ENCODE assay signal across 42 cellular contexts in genomic region chr7:8411103-8411502, GRCh38. TPM values are rescaled to one million over a fixed set of nuclear protein-coding genes. Genes with fewer than 3 reads are reported as not detected.
"Had no signal": no experiment of that assay in that cellular context is flagged by ENCODE, and none has a peak within 500 bp of the region (broad histone marks: within the 10 kb centered on the region; RNA-seq: fewer than 3 reads in every experiment).

No MANE protein-coding gene starts in this region.

- H3K4me3 ChIP-seq: adrenal gland, ascending aorta, body of pancreas, breast epithelium, cardiac muscle cell had no signal

- FAIRE-seq: astrocyte, bronchial epithelial cell had no signal

- H3K9me3 Mint-ChIP-seq: activated naive CD4-positive, alpha-beta T cell treated with anti-CD3 and anti-CD28 coated beads for 36 hours; activated naive CD4-positive, alpha-beta T cell treated with anti-CD3 and anti-CD28 coated beads, Interleukin-2, amount 10 ng/mL, durations not matched to agents 7 days and 5 days; activated naive CD4-positive, alpha-beta T cell treated with anti-CD3 and anti-CD28 coated beads, Interleukin-2, amount 50 U/mL, for 24 hours; activated naive CD4-positive, alpha-beta T cell treated with anti-CD3 and anti-CD28 coated beads, Interleukin-2, amount 50 U/mL, for 72 hours; activated naive CD8-positive, alpha-beta T cell treated with anti-CD3 and anti-CD28 coated beads for 36 hours; activated naive CD8-positive, alpha-beta T cell treated with anti-CD3 and anti-CD28 coated beads, Interleukin-2, amount 10 ng/mL, durations not matched to agents 7 days and 5 days; activated naive CD8-positive, alpha-beta T cell treated with anti-CD3 and anti-CD28 coated beads, Interleukin-2, amount 50 U/mL, for 24 hours; activated T-cell treated with anti-CD3 and anti-CD28 coated beads, Interleukin-2, amount 50 U/mL, for 24 hours; activated T-cell treated with anti-CD3 and anti-CD28 coated beads, Interleukin-2, amount 50 U/mL, for 4 hours; activated T-cell treated with anti-CD3 and anti-CD28 coated beads, Interleukin-2, amount 50 U/mL, for 72 hours; activated T-helper 1 cell treated with anti-CD3 and anti-CD28 coated beads, Interleukin-12 subunit alpha, Interleukin-12 subunit beta, Interleukin-2, Interleukin-4 antibody, amounts not matched to agents 30 ng/mL and 10 ng/mL and 1 ng/mL, durations not matched to agents 14 hours and 24 hours and 36 hours; activated T-helper 17 cell treated with anti-CD3 and anti-CD28 coated beads, Interleukin-2, amount 50 U/mL, for 72 hours; activated T-helper 2 cell treated with anti-CD3 and anti-CD28 coated beads, Interferon-gamma antibody, Interleukin-2, Interleukin-4, amounts not matched to agents 10 μg/mL and 5 μg/mL and 100 μg/mL, durations not matched to agents 14 hours and 24 hours and 36 hours; central memory CD8-positive, alpha-beta T cell had no signal

- DNase-seq: activated effector memory CD4-positive, alpha-beta T cell treated with anti-CD3 and anti-CD28 coated beads, Interleukin-2, amount 50 U/mL, for 16 hours; activated effector memory CD4-positive, alpha-beta T cell treated with Interleukin-2 at 50 U/mL for 16 hours; activated gamma-delta T cell; activated gamma-delta T cell treated with Interleukin-2 at 50 U/mL for 16 hours; activated naive CD4-positive, alpha-beta T cell; activated naive CD4-positive, alpha-beta T cell treated with anti-CD3 and anti-CD28 coated beads for 36 hours; activated naive CD4-positive, alpha-beta T cell treated with anti-CD3 and anti-CD28 coated beads, Interleukin-2, amount 10 ng/mL, durations not matched to agents 7 days and 5 days; activated naive CD4-positive, alpha-beta T cell treated with anti-CD3 and anti-CD28 coated beads, Interleukin-2, amount 50 U/mL, for 16 hours; activated naive CD4-positive, alpha-beta T cell treated with Interleukin-2 at 50 U/mL for 16 hours; activated naive CD8-positive, alpha-beta T cell treated with anti-CD3 and anti-CD28 coated beads for 36 hours; activated naive CD8-positive, alpha-beta T cell treated with anti-CD3 and anti-CD28 coated beads, Interleukin-2, amount 10 ng/mL, durations not matched to agents 7 days and 5 days; activated naive CD8-positive, alpha-beta T cell treated with anti-CD3 and anti-CD28 coated beads, Interleukin-2, amount 50 U/mL, for 24 hours; activated T-cell treated with anti-CD3 and anti-CD28 coated beads, Interleukin-2, amount 50 U/mL, for 24 hours; activated T-cell treated with anti-CD3 and anti-CD28 coated beads, Interleukin-2, amount 50 U/mL, for 4 hours; activated T-cell treated with anti-CD3 and anti-CD28 coated beads, Interleukin-2, amount 50 U/mL, for 48 hours; activated T-cell treated with anti-CD3 and anti-CD28 coated beads, Interleukin-2, amount 50 U/mL, for 72 hours; adrenal gland; amniotic stem cell; amygdala; anterior cingulate cortex; aorta; body of pancreas; brain microvascular endothelial cell; caudate nucleus; central memory CD4-positive, alpha-beta T cell; cerebellar nuclear complex had no signal

- H3K4me3 Mint-ChIP-seq: activated naive CD4-positive, alpha-beta T cell treated with anti-CD3 and anti-CD28 coated beads for 36 hours; activated naive CD4-positive, alpha-beta T cell treated with anti-CD3 and anti-CD28 coated beads, Interleukin-2, amount 10 ng/mL, durations not matched to agents 7 days and 5 days; activated naive CD4-positive, alpha-beta T cell treated with anti-CD3 and anti-CD28 coated beads, Interleukin-2, amount 50 U/mL, for 24 hours; activated naive CD8-positive, alpha-beta T cell; activated naive CD8-positive, alpha-beta T cell treated with anti-CD3 and anti-CD28 coated beads for 36 hours; activated naive CD8-positive, alpha-beta T cell treated with anti-CD3 and anti-CD28 coated beads, Interleukin-2, amount 10 ng/mL, durations not matched to agents 7 days and 5 days; activated naive CD8-positive, alpha-beta T cell treated with anti-CD3 and anti-CD28 coated beads, Interleukin-2, amount 50 U/mL, for 24 hours; activated T-cell treated with anti-CD3 and anti-CD28 coated beads, Interleukin-2, amount 50 U/mL, for 24 hours; activated T-cell treated with anti-CD3 and anti-CD28 coated beads, Interleukin-2, amount 50 U/mL, for 4 hours; activated T-cell treated with anti-CD3 and anti-CD28 coated beads, Interleukin-2, amount 50 U/mL, for 72 hours; activated T-helper 1 cell treated with anti-CD3 and anti-CD28 coated beads, Interleukin-12 subunit alpha, Interleukin-12 subunit beta, Interleukin-2, Interleukin-4 antibody, amounts not matched to agents 30 ng/mL and 10 ng/mL and 1 ng/mL, durations not matched to agents 14 hours and 24 hours and 36 hours; activated T-helper 17 cell treated with anti-CD3 and anti-CD28 coated beads, Interleukin-2, amount 50 U/mL, for 72 hours; brain; central memory CD8-positive, alpha-beta T cell had no signal

- H3K27me3 ChIP-seq: adrenal gland, ascending aorta, body of pancreas, brain microvascular endothelial cell, cardiac muscle cell had no signal

- H3K36me3 Mint-ChIP-seq: activated naive CD4-positive, alpha-beta T cell treated with anti-CD3 and anti-CD28 coated beads, Interleukin-2, amount 10 ng/mL, durations not matched to agents 7 days and 5 days; activated naive CD4-positive, alpha-beta T cell treated with anti-CD3 and anti-CD28 coated beads, Interleukin-2, amount 50 U/mL, for 24 hours; activated naive CD4-positive, alpha-beta T cell treated with anti-CD3 and anti-CD28 coated beads, Interleukin-2, amount 50 U/mL, for 72 hours; activated naive CD8-positive, alpha-beta T cell; activated naive CD8-positive, alpha-beta T cell treated with anti-CD3 and anti-CD28 coated beads for 36 hours; activated naive CD8-positive, alpha-beta T cell treated with anti-CD3 and anti-CD28 coated beads, Interleukin-2, amount 10 ng/mL, durations not matched to agents 7 days and 5 days; brain had no signal

- H3K4me1 Mint-ChIP-seq: activated naive CD4-positive, alpha-beta T cell treated with anti-CD3 and anti-CD28 coated beads, Interleukin-2, amount 10 ng/mL, durations not matched to agents 7 days and 5 days; activated naive CD4-positive, alpha-beta T cell treated with anti-CD3 and anti-CD28 coated beads, Interleukin-2, amount 50 U/mL, for 24 hours; activated naive CD8-positive, alpha-beta T cell treated with anti-CD3 and anti-CD28 coated beads for 36 hours; activated naive CD8-positive, alpha-beta T cell treated with anti-CD3 and anti-CD28 coated beads, Interleukin-2, amount 10 ng/mL, durations not matched to agents 7 days and 5 days; activated naive CD8-positive, alpha-beta T cell treated with anti-CD3 and anti-CD28 coated beads, Interleukin-2, amount 50 U/mL, for 24 hours; activated T-helper 17 cell treated with anti-CD3 and anti-CD28 coated beads, Interleukin-2, amount 50 U/mL, for 72 hours; brain; central memory CD8-positive, alpha-beta T cell had no signal

- H3K27ac Mint-ChIP-seq: activated naive CD4-positive, alpha-beta T cell treated with anti-CD3 and anti-CD28 coated beads for 36 hours; activated naive CD4-positive, alpha-beta T cell treated with anti-CD3 and anti-CD28 coated beads, Interleukin-2, amount 10 ng/mL, durations not matched to agents 7 days and 5 days; activated naive CD4-positive, alpha-beta T cell treated with anti-CD3 and anti-CD28 coated beads, Interleukin-2, amount 50 U/mL, for 24 hours; activated naive CD4-positive, alpha-beta T cell treated with anti-CD3 and anti-CD28 coated beads, Interleukin-2, amount 50 U/mL, for 72 hours; activated naive CD8-positive, alpha-beta T cell; activated naive CD8-positive, alpha-beta T cell treated with anti-CD3 and anti-CD28 coated beads for 36 hours; activated naive CD8-positive, alpha-beta T cell treated with anti-CD3 and anti-CD28 coated beads, Interleukin-2, amount 10 ng/mL, durations not matched to agents 7 days and 5 days; activated naive CD8-positive, alpha-beta T cell treated with anti-CD3 and anti-CD28 coated beads, Interleukin-2, amount 50 U/mL, for 24 hours; activated T-cell treated with anti-CD3 and anti-CD28 coated beads, Interleukin-2, amount 50 U/mL, for 24 hours; activated T-cell treated with anti-CD3 and anti-CD28 coated beads, Interleukin-2, amount 50 U/mL, for 72 hours; activated T-helper 1 cell treated with anti-CD3 and anti-CD28 coated beads, Interleukin-12 subunit alpha, Interleukin-12 subunit beta, Interleukin-2, Interleukin-4 antibody, amounts not matched to agents 30 ng/mL and 10 ng/mL and 1 ng/mL, durations not matched to agents 14 hours and 24 hours and 36 hours; activated T-helper 17 cell treated with anti-CD3 and anti-CD28 coated beads, Interleukin-2, amount 50 U/mL, for 72 hours; activated T-helper 2 cell treated with anti-CD3 and anti-CD28 coated beads, Interferon-gamma antibody, Interleukin-2, Interleukin-4, amounts not matched to agents 10 μg/mL and 5 μg/mL and 100 μg/mL, durations not matched to agents 14 hours and 24 hours and 36 hours; brain had no signal

- H3K36me3 ChIP-seq: adrenal gland, ascending aorta, brain microvascular endothelial cell, breast epithelium, cardiac muscle cell had no signal

- ATAC-seq: activated naive CD4-positive, alpha-beta T cell treated with anti-CD3 and anti-CD28 coated beads, Interleukin-2, amount 50 U/mL, for 72 hours; activated naive CD8-positive, alpha-beta T cell treated with anti-CD3 and anti-CD28 coated beads, Interleukin-2, amount 50 U/mL, for 24 hours; activated T-cell treated with anti-CD3 and anti-CD28 coated beads, Interleukin-2, amount 50 U/mL, for 4 hours; activated T-cell treated with anti-CD3 and anti-CD28 coated beads, Interleukin-2, amount 50 U/mL, for 72 hours; activated T-helper 17 cell treated with anti-CD3 and anti-CD28 coated beads, Interleukin-2, amount 50 U/mL, for 72 hours; body of pancreas had no signal

- H3K9me3 ChIP-seq: adrenal gland, ascending aorta, body of pancreas, breast epithelium had no signal

- H3K4me1 ChIP-seq: adrenal gland, ascending aorta, body of pancreas, breast epithelium had no signal

- H3K27ac ChIP-seq: adrenal gland, ascending aorta, body of pancreas, brain microvascular endothelial cell, breast epithelium, cardiac muscle cell had no signal

RNA-seq across cellular contexts. Expression of gene NXPH1, which starts 22.3 kb away (rescaled TPM):
- total RNA-seq: activated naive CD4-positive, alpha-beta T cell treated with anti-CD3 and anti-CD28 coated beads for 36 hours; activated naive CD4-positive, alpha-beta T cell treated with anti-CD3 and anti-CD28 coated beads, Interleukin-2, amount 50 U/mL, for 72 hours; activated naive CD8-positive, alpha-beta T cell treated with anti-CD3 and anti-CD28 coated beads for 36 hours; activated naive CD8-positive, alpha-beta T cell treated with anti-CD3 and anti-CD28 coated beads, Interleukin-2, amount 10 ng/mL, durations not matched to agents 7 days and 5 days; activated T-cell treated with anti-CD3 and anti-CD28 coated beads, Interleukin-2, amount 50 U/mL, for 72 hours; activated T-helper 1 cell treated with anti-CD3 and anti-CD28 coated beads, Interleukin-12 subunit alpha, Interleukin-12 subunit beta, Interleukin-2, Interleukin-4 antibody, amounts not matched to agents 30 ng/mL and 10 ng/mL and 1 ng/mL, durations not matched to agents 14 hours and 24 hours and 36 hours; activated T-helper 17 cell treated with anti-CD3 and anti-CD28 coated beads, Interleukin-2, amount 50 U/mL, for 72 hours; activated T-helper 2 cell treated with anti-CD3 and anti-CD28 coated beads, Interferon-gamma antibody, Interleukin-2, Interleukin-4, amounts not matched to agents 10 μg/mL and 5 μg/mL and 100 μg/mL, durations not matched to agents 14 hours and 24 hours and 36 hours; aorta; body of pancreas; bronchial epithelial cell; cardiac septum; chondrocyte had no signal
- polyA plus RNA-seq: adipose tissue, aorta had no signal
